In the genomic region with DNA sequence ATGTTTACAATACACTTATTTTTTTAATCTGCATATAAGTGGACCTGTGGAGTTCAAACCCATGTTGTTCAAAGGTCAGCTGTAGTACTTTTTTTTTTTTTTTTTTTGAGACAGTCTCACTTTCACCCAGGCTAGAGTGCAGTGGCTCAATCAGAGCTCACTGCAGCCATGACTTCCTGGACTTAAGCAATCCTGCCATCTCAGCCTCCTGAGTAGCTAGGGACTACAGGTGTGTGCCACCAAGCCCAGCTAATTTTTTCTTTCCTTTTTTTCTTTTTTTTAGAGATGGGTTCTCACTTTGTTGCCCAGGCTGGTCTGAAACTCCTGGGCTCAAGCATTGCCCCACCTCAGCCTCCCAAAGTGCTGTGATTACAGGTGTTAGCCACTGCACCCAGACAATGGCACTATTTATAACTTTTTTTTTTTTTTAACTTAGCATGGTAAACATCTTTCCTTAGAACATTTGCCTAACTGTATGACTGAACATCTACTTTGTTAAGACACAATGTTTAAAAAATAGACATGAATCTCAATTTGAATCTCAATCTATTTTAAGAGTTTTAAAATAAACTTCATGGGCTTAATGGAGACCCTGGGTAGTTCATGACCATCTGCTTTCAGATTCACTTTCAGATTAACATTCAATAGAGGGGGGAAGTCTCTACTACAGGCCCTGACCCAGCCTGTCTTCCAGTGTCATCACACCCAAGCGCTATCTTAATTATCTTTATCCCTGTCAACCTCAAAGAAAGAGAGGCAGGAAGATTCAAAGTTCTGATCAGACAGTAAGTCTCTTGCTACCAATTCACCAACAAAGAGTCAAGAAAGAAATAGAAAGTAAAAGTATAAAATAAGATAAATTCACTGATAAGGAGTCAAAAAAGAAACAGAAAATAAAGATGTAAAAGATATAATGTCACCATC, we compare ENCODE assay signal across 10 cellular contexts.
DNase-seq lines count a peak whose midpoint lies in the region; ATAC-seq, FAIRE-seq and TF ChIP-seq lines count a peak whose summit lies in the region.
"Had no signal": no experiment of that assay in that cellular context is flagged by ENCODE, and none has a peak within 500 bp of the region (broad histone marks: within the 10 kb centered on the region; RNA-seq: fewer than 3 reads in every experiment).

No MANE protein-coding gene starts in this region.

- H3K4me1 ChIP-seq in PC-3 (ENCODE audit: insufficient read depth, low read length): no peaks in the 10 kb centered on the region
- peaks cover 0 to 4% (median 0%) of the 10 kb centered on the region in 3 donors for H3K4me1 ChIP-seq in pancreas

- ATAC-seq in GM19468 (IDR thresholded peaks at IDR 0.05; ENCODE audit: extremely low read depth, unreplicated experiment) (peak; percentile 78), HG03159 (IDR thresholded peaks at IDR 0.05; ENCODE audit: unreplicated experiment) (peak; percentile 86), PC-3 (no peak), pancreas (no peak)
- ATAC-seq in activated naive CD8-positive, alpha-beta T cell treated with anti-CD3 and anti-CD28 coated beads, Interleukin-2, amount 10 ng/mL, durations not matched to agents 7 days and 5 days (ENCODE audit: low read depth): peak; percentile 90

- H3F3A ChIP-seq in PC-3 (ENCODE audit: low read length, unreplicated experiment): no peaks in the 10 kb centered on the region

- peak overlapping the region; percentile 71 for H3K4me3 Mint-ChIP-seq in activated naive CD8-positive, alpha-beta T cell treated with anti-CD3 and anti-CD28 coated beads, Interleukin-2, amount 10 ng/mL, durations not matched to agents 7 days and 5 days

- POLR2A ChIA-PET in activated naive CD8-positive, alpha-beta T cell treated with anti-CD3 and anti-CD28 coated beads, Interleukin-2, amount 10 ng/mL, durations not matched to agents 7 days and 5 days (lab: Charles Lee): interaction anchor here (0.5 to 4.2 kb wide), 3 partner anchors 11 to 97 kb away, joined by 3 to 16 read pairs (median 3); no protein-coding TSS in a partner anchor
- POLR2A ChIA-PET in PC-3 (lab: Charles Lee; ENCODE audit: unreplicated experiment): no interaction called here

- peak overlapping the region; percentile 97 for H3K27ac Mint-ChIP-seq in activated naive CD8-positive, alpha-beta T cell treated with anti-CD3 and anti-CD28 coated beads, Interleukin-2, amount 10 ng/mL, durations not matched to agents 7 days and 5 days

- H3K27me3 Mint-ChIP-seq in activated naive CD8-positive, alpha-beta T cell treated with anti-CD3 and anti-CD28 coated beads, Interleukin-2, amount 10 ng/mL, durations not matched to agents 7 days and 5 days: no peaks in the 10 kb centered on the region

- TF ChIP-seq CTCF in GM13976 (IDR thresholded peaks at IDR 0.05; ENCODE audit: borderline replicate concordance, control extremely low read depth, extremely low read depth, insufficient read depth, missing control alignments) (no peak), PC-3 (conservative IDR thresholded peaks at IDR 0.05; ENCODE audit: low read depth, low read length) (no peak), pancreas (IDR thresholded peaks at IDR 0.05) (no peak)

- no peak overlapping the region for H3K4me2 ChIP-seq in PC-3 (ENCODE audit: low read length)

- in situ Hi-C loops in GM13976 (cut with MboI; ENCODE audit: low sequenced_read_pairs, unreplicated experiment): no loop called here

- H3K9me3 Mint-ChIP-seq in activated naive CD8-positive, alpha-beta T cell treated with anti-CD3 and anti-CD28 coated beads, Interleukin-2, amount 10 ng/mL, durations not matched to agents 7 days and 5 days: peaks cover 14% of the 10 kb centered on the region

- no peak overlapping the region for H3K9ac ChIP-seq in PC-3 (ENCODE audit: low read length)

- peaks cover 59% of the 10 kb centered on the region for H3K4me1 Mint-ChIP-seq in activated naive CD8-positive, alpha-beta T cell treated with anti-CD3 and anti-CD28 coated beads, Interleukin-2, amount 10 ng/mL, durations not matched to agents 7 days and 5 days

- H3K27ac ChIP-seq in PC-3 (ENCODE audit: low read length) (no peak overlapping the region), pancreas (no peak overlapping the region)

- peaks cover 23% of the 10 kb centered on the region for H3K79me2 ChIP-seq in PC-3 (ENCODE audit: low read length)

- peaks cover 56% of the 10 kb centered on the region for H3K36me3 Mint-ChIP-seq in activated naive CD8-positive, alpha-beta T cell treated with anti-CD3 and anti-CD28 coated beads, Interleukin-2, amount 10 ng/mL, durations not matched to agents 7 days and 5 days

- no peak overlapping the region for H3K4me3 ChIP-seq in PC-3 (ENCODE audit: low read length)
- no peak overlapping the region for H3K4me3 ChIP-seq in pancreas

- H4K20me1 ChIP-seq in PC-3 (ENCODE audit: low read length): no peaks in the 10 kb centered on the region

- intact Hi-C loops in PC-3 (cut with micrococcal nuclease): no loop called here
- intact Hi-C loops in pancreas (cut with DNase I): no loop called here

- no peaks in the 10 kb centered on the region for H3K9me2 ChIP-seq in PC-3 (replicated peaks; ENCODE audit: low read length)

- no peak overlapping the region for H2AFZ ChIP-seq in PC-3 (ENCODE audit: low read length)

- H3K27me3 ChIP-seq in PC-3 (ENCODE audit: low read length) (no peaks in the 10 kb centered on the region), pancreas (no peaks in the 10 kb centered on the region)

- peak; percentile 34 for DNase-seq in GM13976 (ENCODE audit: low spot score)
- no peak for DNase-seq in activated naive CD8-positive, alpha-beta T cell treated with anti-CD3 and anti-CD28 coated beads, Interleukin-2, amount 10 ng/mL, durations not matched to agents 7 days and 5 days
- DNase-seq in PC-3: no peak
- DNase-seq in pancreas: no peak
- no peak for DNase-seq in SIG-M5 treated with dmso at 0.1 percent for 504 hours (lab: John Stamatoyannopoulos, UW; ENCODE audit: unreplicated experiment)
- no peak for DNase-seq in NCI-H2107 treated with DMSO at 0.1 percent for 48 hours (lab: John Stamatoyannopoulos, UW; ENCODE audit: unreplicated experiment)
- DNase-seq: mesenchymal stem cell, NCI-H1417 treated with DMSO at 0.1 percent for 48 hours had no signal

- H3K36me3 ChIP-seq in PC-3 (ENCODE audit: low read depth, low read length) (peaks cover 5% of the 10 kb centered on the region; the same call in 1 of the 2 replicates), pancreas (no peaks in the 10 kb centered on the region)

- H3K9me3 ChIP-seq in PC-3 (ENCODE audit: low read length) (no peaks in the 10 kb centered on the region), pancreas (no peaks in the 10 kb centered on the region)

- BruUV-seq in PC-3 (replicated peaks; lab: Mats Ljungman, UMichigan): no TSS peak

- WGBS in pancreas, 2 donors: 91 to 92% methylated on average over 1 of the region's 1 CpG

- CTCF ChIA-PET in PC-3 (lab: Charles Lee): no interaction called here

- no peak for FAIRE-seq in pancreas (lab: Jason Lieb, UNC)

Comparison
In these comparisons a context has a peak if more than half of its experiments do, and no peak if none do; other contexts are left out.
1. ATAC-seq: peak in GM19468 (single experiment), HG03159 (single experiment) and activated naive CD8-positive, alpha-beta T cell treated with anti-CD3 and anti-CD28 coated beads, Interleukin-2, amount 10 ng/mL, durations not matched to agents 7 days and 5 days (single experiment); none in PC-3 (single experiment) and pancreas (0 of 4).